In the genomic region with DNA sequence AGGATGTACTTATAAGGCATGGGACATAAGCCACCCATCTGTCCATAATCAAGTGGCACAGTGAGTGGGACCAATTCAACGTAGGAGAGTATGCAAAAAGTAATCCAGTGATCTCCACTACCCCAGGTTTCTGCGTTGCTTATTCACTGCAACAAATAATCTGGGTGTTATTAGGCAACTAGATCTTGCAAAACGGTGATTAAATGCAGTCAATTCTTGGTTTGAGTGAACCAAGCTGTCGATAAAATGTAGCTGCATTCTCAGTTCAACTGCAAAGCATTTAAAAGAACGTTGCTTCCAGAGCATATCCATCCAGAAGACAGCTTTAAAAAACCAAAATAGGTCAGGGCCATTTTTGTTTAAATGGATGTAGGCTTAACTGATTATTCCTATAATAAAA, we compare ENCODE assay signal across 19 cellular contexts.
"Had no signal": no experiment of that assay in that cellular context is flagged by ENCODE, and none has a peak within 500 bp of the region (broad histone marks: within the 10 kb centered on the region; RNA-seq: fewer than 3 reads in every experiment).

No MANE protein-coding gene starts in this region.

- H3K27me3 Mint-ChIP-seq: naive thymus-derived CD8-positive, alpha-beta T cell had no signal

- FAIRE-seq: endometrium, islet of Langerhans, small intestine had no signal

- DNase-seq: effector memory CD4-positive, alpha-beta T cell; foreskin melanocyte; heart right ventricle; hypothalamus; kidney glomerular epithelial cell; mucosa of descending colon; naive thymus-derived CD8-positive, alpha-beta T cell; posterior cingulate gyrus; sigmoid colon; small intestine; stimulated activated CD4-positive, alpha-beta T cell treated with anti-CD3 and anti-CD28 coated beads, Interleukin-12 subunit alpha, Interleukin-12 subunit beta, amount 100 ng/mL, for 4 hours; stimulated activated naive CD4-positive, alpha-beta T cell; tibial artery; upper lobe of right lung had no signal

- H3K9me3 Mint-ChIP-seq: naive thymus-derived CD8-positive, alpha-beta T cell had no signal

- H3K4me3 ChIP-seq: heart right ventricle, mucosa of descending colon, right atrium auricular region, sigmoid colon, upper lobe of right lung had no signal

- H3K36me3 ChIP-seq: right atrium auricular region, upper lobe of right lung had no signal

- H3K9me3 ChIP-seq: heart right ventricle, mucosa of descending colon, neutrophil, right atrium auricular region, sigmoid colon, tibial artery, upper lobe of right lung had no signal

- H3K27ac ChIP-seq: neutrophil, upper lobe of right lung had no signal

- H3K4me3 Mint-ChIP-seq: naive thymus-derived CD8-positive, alpha-beta T cell had no signal

- H3K27ac Mint-ChIP-seq: naive thymus-derived CD8-positive, alpha-beta T cell had no signal

- H3K27me3 ChIP-seq: heart right ventricle, neutrophil, right atrium auricular region, sigmoid colon, tibial artery, upper lobe of right lung had no signal

- ATAC-seq: esophagus mucosa; mucosa of descending colon; naive thymus-derived CD8-positive, alpha-beta T cell had no signal
